Comparison of ENCODE assay signal across 1 cellular context in the genomic region with DNA sequence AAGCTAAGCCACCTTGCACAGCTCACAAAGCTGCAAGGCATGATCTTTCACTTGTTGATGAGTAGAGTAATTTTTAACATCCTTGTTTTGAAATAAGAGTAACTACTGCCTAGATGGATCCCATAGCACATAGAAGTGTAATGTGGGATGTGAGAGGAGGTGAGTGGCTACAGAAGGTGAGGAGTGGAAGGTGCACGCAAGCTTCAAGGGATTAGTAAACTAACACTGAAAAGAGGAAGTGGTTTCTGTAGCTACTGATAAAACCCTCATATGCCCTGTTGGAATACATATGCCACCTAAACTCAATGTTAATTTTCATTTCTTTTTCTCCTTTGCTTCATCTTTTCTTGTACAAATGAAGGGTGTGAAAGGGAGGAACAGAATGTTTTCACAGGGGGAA.
TF ChIP-seq lines count a peak whose summit lies in the region.

No MANE protein-coding gene starts in this region.

TF ChIP-seq in K562, 482 proteins besides CTCF, POLR2A, EP300 and RAD21 (continued from another document):
- TF ChIP-seq IRF2 (CRISPR knock-in tag; IDR thresholded peaks at IDR 0.05) (no peak), ZBTB1 (CRISPR knock-in tag; IDR thresholded peaks at IDR 0.05; ENCODE audit: borderline replicate concordance, low read depth) (no peak)
TF ChIP-seq in K562: peak in this region for 34.
